ENCODE assay signal across 8 cellular contexts in the genomic region with DNA sequence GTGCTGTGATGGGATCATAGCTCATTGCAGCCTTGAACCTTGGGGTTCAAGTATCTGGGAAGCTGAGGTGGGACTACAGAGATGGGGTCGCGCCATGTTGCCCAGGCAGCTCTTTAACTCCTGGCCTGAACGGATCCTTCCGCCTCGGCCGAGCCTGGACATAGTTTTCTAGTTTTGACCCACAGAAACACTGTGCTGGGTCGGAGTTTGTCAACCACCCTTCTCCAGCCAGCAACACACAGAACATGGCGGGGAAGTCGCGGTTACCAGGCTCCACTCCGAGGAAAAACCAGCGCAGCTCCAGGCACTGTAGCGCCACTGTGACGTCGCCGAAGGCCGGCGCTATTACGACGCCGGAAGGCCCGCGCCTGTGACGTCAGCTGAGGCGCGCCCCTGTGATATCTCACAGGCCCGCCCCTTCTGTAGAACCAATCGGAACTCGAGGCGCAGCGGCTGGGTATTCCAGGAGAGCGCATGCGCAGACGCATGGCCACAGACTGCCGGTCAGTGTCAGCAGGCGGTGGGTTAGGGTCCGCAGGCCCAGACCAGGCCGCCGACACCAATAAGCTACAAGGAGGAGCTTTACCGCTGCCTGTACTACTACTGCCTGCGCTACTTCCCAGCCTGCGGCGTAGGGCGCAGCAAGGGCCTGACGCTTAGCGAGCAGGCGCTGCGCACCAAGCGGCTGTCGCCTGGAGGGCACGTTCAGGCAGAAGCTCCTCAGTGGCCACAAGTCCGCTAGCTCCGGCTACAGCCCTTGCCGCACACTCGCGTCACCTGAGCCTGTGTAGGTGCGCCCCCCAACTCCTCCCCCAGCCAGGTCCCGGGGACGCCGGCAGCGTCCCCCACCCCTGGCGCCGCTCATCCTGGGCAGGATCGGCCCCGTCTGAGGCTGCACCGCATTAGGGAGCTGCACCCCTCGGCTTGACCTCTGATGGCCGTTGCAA.
DNase-seq lines count a peak whose midpoint lies in the region; ATAC-seq, FAIRE-seq and TF ChIP-seq lines count a peak whose summit lies in the region.

No MANE protein-coding gene starts in this region.

- peak overlapping the region; percentile 84 for H3K4me3 Mint-ChIP-seq in activated naive CD8-positive, alpha-beta T cell treated with anti-CD3 and anti-CD28 coated beads, Interleukin-2, amount 10 ng/mL, durations not matched to agents 7 days and 5 days

- peaks cover 2% of the 10 kb centered on the region for H3K36me3 Mint-ChIP-seq in activated naive CD8-positive, alpha-beta T cell treated with anti-CD3 and anti-CD28 coated beads, Interleukin-2, amount 10 ng/mL, durations not matched to agents 7 days and 5 days

- no peaks in the 10 kb centered on the region for H3K9me3 Mint-ChIP-seq in activated naive CD8-positive, alpha-beta T cell treated with anti-CD3 and anti-CD28 coated beads, Interleukin-2, amount 10 ng/mL, durations not matched to agents 7 days and 5 days

- 0% methylated on average over 67 to 68 of the region's 68 CpGs for WGBS in pancreas, 2 donors
- 1 to 2% methylated on average over 28 to 66 of the region's 68 CpGs for WGBS in tibial nerve, 2 donors

- H3K9me3 ChIP-seq in pancreas, result no peaks in the 10 kb centered on the region
- no peaks in the 10 kb centered on the region for H3K9me3 ChIP-seq in tibial nerve

- POLR2A ChIA-PET in activated naive CD8-positive, alpha-beta T cell treated with anti-CD3 and anti-CD28 coated beads, Interleukin-2, amount 10 ng/mL, durations not matched to agents 7 days and 5 days (lab: Charles Lee), result interaction anchor here (0.6 to 2.2 kb wide), 8 partner anchors 13 to 502 kb away, joined by 4 to 13 read pairs (median 6); a partner anchor contains a TSS

- TF ChIP-seq POLR2A in GM10847 (IDR thresholded peaks at IDR 0.05; ENCODE audit: extremely low read depth, insufficient read length), result peak; percentile 92
- peak; percentile 92 to 99 for TF ChIP-seq POLR2A in tibial nerve (IDR thresholded peaks at IDR 0.05)

- H3K4me3 ChIP-seq in pancreas (peak overlapping the region; percentile 65 to 75 (median 70)), tibial nerve (peak overlapping the region; percentile 64 to 88 (median 80))

- peak; percentile 99 for ATAC-seq in HG02610 (IDR thresholded peaks at IDR 0.05; ENCODE audit: unreplicated experiment)
- ATAC-seq in activated naive CD8-positive, alpha-beta T cell treated with anti-CD3 and anti-CD28 coated beads, Interleukin-2, amount 10 ng/mL, durations not matched to agents 7 days and 5 days (ENCODE audit: low read depth), result peak; percentile 97
- peak; percentile 99 for ATAC-seq in Right ventricle myocardium inferior
- peak; percentile 97 to 99 (median 98) for ATAC-seq in pancreas

- H3K27ac Mint-ChIP-seq in activated naive CD8-positive, alpha-beta T cell treated with anti-CD3 and anti-CD28 coated beads, Interleukin-2, amount 10 ng/mL, durations not matched to agents 7 days and 5 days, result peak overlapping the region; percentile 96

- TF ChIP-seq EP300 in tibial nerve (IDR thresholded peaks at IDR 0.05), result peak; percentile 97 to 99

- H3K27me3 ChIP-seq in pancreas (no peaks in the 10 kb centered on the region), tibial nerve (no peaks in the 10 kb centered on the region)

- H3K27ac ChIP-seq in pancreas, result peak overlapping the region; percentile 83 to 95 (median 90)
- peak overlapping the region; percentile 90 to 98 (median 96) for H3K27ac ChIP-seq in tibial nerve

- no peaks in the 10 kb centered on the region for H3K36me3 ChIP-seq in pancreas
- H3K36me3 ChIP-seq in tibial nerve, result peaks cover 0 to 18% (median 0%) of the 10 kb centered on the region in 3 donors

- TF ChIP-seq CTCF in pancreas (IDR thresholded peaks at IDR 0.05), result peak in 1 of 4 donors; percentile 10
- TF ChIP-seq CTCF in tibial nerve (IDR thresholded peaks at IDR 0.05), result peak in 4 of 5 experiments; percentile 16 to 78 (median 40)

- H3K4me1 ChIP-seq in pancreas (no peaks in the 10 kb centered on the region), tibial nerve (peaks cover 0 to 15% (median 8%) of the 10 kb centered on the region in 4 donors)

- no peak for FAIRE-seq in pancreas (lab: Jason Lieb, UNC)

- DNase-seq in NCI-H1092 treated with DMSO at 0.1 percent for 48 hours (lab: John Stamatoyannopoulos, UW) (peak; percentile 98), SKM-1 (lab: John Stamatoyannopoulos, UW; ENCODE audit: unreplicated experiment) (peak; percentile 93), Right ventricle myocardium inferior (ENCODE audit: missing footprints) (peak; percentile 99), pancreas (peak; percentile 97 to 99 (median 98)), tibial nerve (ENCODE audit: low spot score in 2 of 2) (peak; percentile 96)
- peak; percentile 97 for DNase-seq in activated naive CD8-positive, alpha-beta T cell treated with anti-CD3 and anti-CD28 coated beads, Interleukin-2, amount 10 ng/mL, durations not matched to agents 7 days and 5 days

- peaks cover 4% of the 10 kb centered on the region for H3K4me1 Mint-ChIP-seq in activated naive CD8-positive, alpha-beta T cell treated with anti-CD3 and anti-CD28 coated beads, Interleukin-2, amount 10 ng/mL, durations not matched to agents 7 days and 5 days

- no peaks in the 10 kb centered on the region for H3K27me3 Mint-ChIP-seq in activated naive CD8-positive, alpha-beta T cell treated with anti-CD3 and anti-CD28 coated beads, Interleukin-2, amount 10 ng/mL, durations not matched to agents 7 days and 5 days

- intact Hi-C loops in Right ventricle myocardium inferior (cut with DNase I) (loop anchor here (5.0 kb wide), 1 partner anchor 286 kb away; a partner anchor contains a TSS), pancreas (cut with DNase I) (no loop called here)

Comparison
In these comparisons a context has a peak if more than half of its experiments do, and no peak if none do; other contexts are left out.
1. Peak in every context shown above with its lines: DNase-seq, ATAC-seq, H3K4me3 ChIP-seq and H3K27ac ChIP-seq.